Comparison of ENCODE assay signal across 14 cellular contexts in genomic region chrX:49030283-49030682, GRCh38. TPM values are rescaled to one million over a fixed set of nuclear protein-coding genes. Genes with fewer than 3 reads are reported as not detected.
A peak's percentile ranks its signal among the peaks of the same experiment; 100 is the strongest.
DNase-seq lines count a peak whose midpoint lies in the region; ATAC-seq and TF ChIP-seq lines count a peak whose summit lies in the region.
"Had no signal": no experiment of that assay in that cellular context is flagged by ENCODE, and none has a peak within 500 bp of the region (broad histone marks: within the 10 kb centered on the region; RNA-seq: fewer than 3 reads in every experiment).

No MANE protein-coding gene starts in this region.

- ATAC-seq in left ventricle myocardium superior (peak; percentile 59), sciatic nerve (peak; percentile 42), upper lobe of right lung (no peak)
- ATAC-seq in activated naive CD8-positive, alpha-beta T cell treated with anti-CD3 and anti-CD28 coated beads, Interleukin-2, amount 50 U/mL, for 24 hours: no peak
- ATAC-seq in activated T-helper 17 cell treated with anti-CD3 and anti-CD28 coated beads, Interleukin-2, amount 50 U/mL, for 72 hours (replicated peaks): no peak

- WGBS in hepatocyte (ENCODE audit: low lambda C conversion rate, missing lambda C conversion rate): 90% methylated on average over 6 of the region's 6 CpGs

- H4K20me1 ChIP-seq in hepatocyte (ENCODE audit: insufficient read depth, poor library complexity, severe bottlenecking): no peaks in the 10 kb centered on the region

- H3K9me3 Mint-ChIP-seq in activated naive CD8-positive, alpha-beta T cell treated with anti-CD3 and anti-CD28 coated beads, Interleukin-2, amount 50 U/mL, for 24 hours: no peaks in the 10 kb centered on the region
- H3K9me3 Mint-ChIP-seq in activated T-helper 17 cell treated with anti-CD3 and anti-CD28 coated beads, Interleukin-2, amount 50 U/mL, for 72 hours: no peaks in the 10 kb centered on the region
- H3K9me3 Mint-ChIP-seq: CD4-positive, alpha-beta memory T cell; GM23338 had no signal

- H3K4me3 Mint-ChIP-seq in activated naive CD8-positive, alpha-beta T cell treated with anti-CD3 and anti-CD28 coated beads, Interleukin-2, amount 50 U/mL, for 24 hours: no peak overlapping the region
- no peak overlapping the region for H3K4me3 Mint-ChIP-seq in activated T-helper 17 cell treated with anti-CD3 and anti-CD28 coated beads, Interleukin-2, amount 50 U/mL, for 72 hours
- H3K4me3 Mint-ChIP-seq: B cell; CD4-positive, alpha-beta memory T cell; GM23338 had no signal

- H3K4me1 ChIP-seq in hepatocyte (ENCODE audit: insufficient read depth) (no peaks in the 10 kb centered on the region), upper lobe of right lung (no peaks in the 10 kb centered on the region)

- no peaks in the 10 kb centered on the region for H3K4me1 Mint-ChIP-seq in activated naive CD8-positive, alpha-beta T cell treated with anti-CD3 and anti-CD28 coated beads, Interleukin-2, amount 50 U/mL, for 24 hours
- H3K4me1 Mint-ChIP-seq in activated T-helper 17 cell treated with anti-CD3 and anti-CD28 coated beads, Interleukin-2, amount 50 U/mL, for 72 hours: no peaks in the 10 kb centered on the region
- H3K4me1 Mint-ChIP-seq: CD4-positive, alpha-beta memory T cell had no signal

- no peak overlapping the region for H2AFZ ChIP-seq in hepatocyte
- H2AFZ ChIP-seq: GM23338 had no signal

- H3K4me3 ChIP-seq in hepatocyte (no peak overlapping the region), upper lobe of right lung (no peak overlapping the region)
- H3K4me3 ChIP-seq: GM12878, GM23338 had no signal

- no peak for DNase-seq in left ventricle myocardium superior
- no peak for DNase-seq in cardiac septum (ENCODE audit: low spot score)
- no peak for DNase-seq in hepatocyte (ENCODE audit: low spot score)
- no peak for DNase-seq in sciatic nerve (ENCODE audit: low spot score)
- DNase-seq in activated naive CD8-positive, alpha-beta T cell treated with anti-CD3 and anti-CD28 coated beads, Interleukin-2, amount 50 U/mL, for 24 hours: no peak
- DNase-seq in upper lobe of right lung: no peak
- DNase-seq: 8988T; CD4-positive, alpha-beta memory T cell; DMS79 had no signal

- TF ChIP-seq CTCF in hepatocyte (IDR thresholded peaks at IDR 0.05; ENCODE audit: poor library complexity): no peak
- TF ChIP-seq CTCF in upper lobe of right lung (IDR thresholded peaks at IDR 0.05): no peak

- no peaks in the 10 kb centered on the region for H3K27me3 Mint-ChIP-seq in activated naive CD8-positive, alpha-beta T cell treated with anti-CD3 and anti-CD28 coated beads, Interleukin-2, amount 50 U/mL, for 24 hours
- no peaks in the 10 kb centered on the region for H3K27me3 Mint-ChIP-seq in activated T-helper 17 cell treated with anti-CD3 and anti-CD28 coated beads, Interleukin-2, amount 50 U/mL, for 72 hours
- H3K27me3 Mint-ChIP-seq: B cell; CD4-positive, alpha-beta memory T cell had no signal

- H3K27ac Mint-ChIP-seq in activated naive CD8-positive, alpha-beta T cell treated with anti-CD3 and anti-CD28 coated beads, Interleukin-2, amount 50 U/mL, for 24 hours: no peak overlapping the region
- H3K27ac Mint-ChIP-seq in activated T-helper 17 cell treated with anti-CD3 and anti-CD28 coated beads, Interleukin-2, amount 50 U/mL, for 72 hours: no peak overlapping the region
- H3K27ac Mint-ChIP-seq: B cell; CD4-positive, alpha-beta memory T cell; GM23338 had no signal

- peaks cover 8% of the 10 kb centered on the region for H3K36me3 Mint-ChIP-seq in activated naive CD8-positive, alpha-beta T cell treated with anti-CD3 and anti-CD28 coated beads, Interleukin-2, amount 50 U/mL, for 24 hours (ENCODE audit: low read depth)
- H3K36me3 Mint-ChIP-seq in activated T-helper 17 cell treated with anti-CD3 and anti-CD28 coated beads, Interleukin-2, amount 50 U/mL, for 72 hours (ENCODE audit: low read depth): peaks cover 53% of the 10 kb centered on the region

- no peak overlapping the region for H3K4me2 ChIP-seq in hepatocyte
- H3K4me2 ChIP-seq: GM23338 had no signal

- intact Hi-C loops in left ventricle myocardium superior (cut with micrococcal nuclease): no loop called here
- intact Hi-C loops in cardiac septum (cut with DNase I): no loop called here
- intact Hi-C loops in sciatic nerve (cut with DNase I): no loop called here
- intact Hi-C loops in upper lobe of right lung (cut with DNase I): no loop called here

- no peaks in the 10 kb centered on the region for H3K9me2 ChIP-seq in hepatocyte (replicated peaks; ENCODE audit: insufficient read depth)

- H3K27ac ChIP-seq in hepatocyte (peak overlapping the region; percentile 7), upper lobe of right lung (no peak overlapping the region)
- H3K27ac ChIP-seq: C4-2B had no signal

- H3K9me3 ChIP-seq in hepatocyte (ENCODE audit: low read depth) (no peaks in the 10 kb centered on the region), upper lobe of right lung (no peaks in the 10 kb centered on the region)

- no peaks in the 10 kb centered on the region for H3K36me3 ChIP-seq in hepatocyte (replicated peaks; ENCODE audit: insufficient read depth, low read depth)
- H3K36me3 ChIP-seq in upper lobe of right lung: peaks cover 29% of the 10 kb centered on the region

- no peaks in the 10 kb centered on the region for H3K79me2 ChIP-seq in hepatocyte

- H3K27me3 ChIP-seq in hepatocyte: no peaks in the 10 kb centered on the region
- no peaks in the 10 kb centered on the region for H3K27me3 ChIP-seq in upper lobe of right lung

RNA-seq across cellular contexts. Expression of gene TFE3, which starts 12.9 kb away (rescaled TPM):
- total RNA-seq in left ventricle myocardium superior (18.5 TPM), cardiac septum (21.9 TPM), hepatocyte (37.0 and 38.3 TPM in 2 replicates), sciatic nerve (69.0 TPM), upper lobe of right lung (62.4 TPM)
- polyA plus RNA-seq in hepatocyte: 59.8 and 80.0 TPM in 2 replicates
- total RNA-seq in activated T-helper 17 cell treated with anti-CD3 and anti-CD28 coated beads, Interleukin-2, amount 50 U/mL, for 72 hours: 10 to 100 TPM; 35.0 to 38.9 TPM

RNA-seq across cellular contexts. Expression of gene GRIPAP1, which starts 28.2 kb away (rescaled TPM):
- 18.1 TPM for total RNA-seq in left ventricle myocardium superior
- 24.9 TPM for total RNA-seq in cardiac septum
- 17.8 and 20.2 TPM in 2 replicates for total RNA-seq in hepatocyte
- polyA plus RNA-seq in hepatocyte: 30.6 and 31.4 TPM in 2 replicates
- 53.5 TPM for total RNA-seq in sciatic nerve
- total RNA-seq in activated T-helper 17 cell treated with anti-CD3 and anti-CD28 coated beads, Interleukin-2, amount 50 U/mL, for 72 hours: 100 to 1,000 TPM in 1 of 2 donors, 10 to 100 TPM in 1; 88.0 to 126 TPM
- total RNA-seq in upper lobe of right lung: 52.8 TPM

RNA-seq across cellular contexts. Expression of gene CCDC120, which starts 28.5 kb away (rescaled TPM):
- total RNA-seq in left ventricle myocardium superior (1.7 TPM), cardiac septum (1.7 TPM), hepatocyte (5.1 and 7.0 TPM in 2 replicates), sciatic nerve (7.9 TPM), upper lobe of right lung (10.8 TPM)
- polyA plus RNA-seq in hepatocyte: 19.1 and 19.3 TPM in 2 replicates
- total RNA-seq in activated T-helper 17 cell treated with anti-CD3 and anti-CD28 coated beads, Interleukin-2, amount 50 U/mL, for 72 hours: 1 to 10 TPM; 6.9 to 7.3 TPM

RNA-seq across cellular contexts. Expression of gene PRAF2, which starts 43.5 kb away (rescaled TPM):
- total RNA-seq in left ventricle myocardium superior (6.3 TPM), cardiac septum (14.8 TPM), hepatocyte (4.1 and 6.7 TPM in 2 replicates), sciatic nerve (29.6 TPM), upper lobe of right lung (17.3 TPM)
- polyA plus RNA-seq in hepatocyte: 59.7 and 76.9 TPM in 2 replicates
- 10 to 100 TPM; 14.3 to 21.7 TPM for total RNA-seq in activated T-helper 17 cell treated with anti-CD3 and anti-CD28 coated beads, Interleukin-2, amount 50 U/mL, for 72 hours

RNA-seq across cellular contexts. Expression of gene WDR45, which starts 49.4 kb away (rescaled TPM):
- total RNA-seq in left ventricle myocardium superior (65.4 TPM), cardiac septum (68.1 TPM), hepatocyte (59.6 and 69.5 TPM in 2 replicates), sciatic nerve (70.9 TPM), upper lobe of right lung (63.2 TPM)
- 67.7 and 74.7 TPM in 2 replicates for polyA plus RNA-seq in hepatocyte
- 10 to 100 TPM; 40.6 to 44.5 TPM for total RNA-seq in activated T-helper 17 cell treated with anti-CD3 and anti-CD28 coated beads, Interleukin-2, amount 50 U/mL, for 72 hours

Comparison
In these comparisons a context has a peak if more than half of its experiments do, and no peak if none do; other contexts are left out.
1. ATAC-seq: peak in left ventricle myocardium superior (single experiment) and sciatic nerve (single experiment); none in activated naive CD8-positive, alpha-beta T cell treated with anti-CD3 and anti-CD28 coated beads, Interleukin-2, amount 50 U/mL, for 24 hours (single experiment), activated T-helper 17 cell treated with anti-CD3 and anti-CD28 coated beads, Interleukin-2, amount 50 U/mL, for 72 hours (single experiment) and upper lobe of right lung (single experiment).